Comparison of ENCODE assay signal across 24 cellular contexts in genomic region chrX:131853440-131853839, GRCh38.
A peak's percentile ranks its signal among the peaks of the same experiment; 100 is the strongest.
DNase-seq lines count a peak whose midpoint lies in the region; ATAC-seq, FAIRE-seq and TF ChIP-seq lines count a peak whose summit lies in the region.
"Had no signal": no experiment of that assay in that cellular context is flagged by ENCODE, and none has a peak within 500 bp of the region (broad histone marks: within the 10 kb centered on the region; RNA-seq: fewer than 3 reads in every experiment).

No MANE protein-coding gene starts in this region.

- ATAC-seq in A549 (no peak), pancreas (no peak)
- ATAC-seq: GM12878 had no signal

- FAIRE-seq in A549 (lab: Jason Lieb, UNC) (peak; percentile 54), pancreas (lab: Jason Lieb, UNC) (peak; percentile 86)
- FAIRE-seq: GM12878, GM12892, GM18507 had no signal

- TF ChIP-seq EP300 in A549 (IDR thresholded peaks at IDR 0.05) = no peak
- no peak for TF ChIP-seq EP300 in suprapubic skin (IDR thresholded peaks at IDR 0.05)

- H3K9me3 ChIP-seq in A549 = no peaks in the 10 kb centered on the region
- no peaks in the 10 kb centered on the region for H3K9me3 ChIP-seq in pancreas
- no peaks in the 10 kb centered on the region for H3K9me3 ChIP-seq in suprapubic skin
- H3K9me3 ChIP-seq: BE2C, BLaER1 had no signal

- 39% methylated on average over 4 of the region's 4 CpGs for WGBS in A549 (ENCODE audit: missing lambda C conversion rate)
- 62 to 80% methylated on average over 4 of the region's 4 CpGs for WGBS in pancreas, 2 donors
- 76% methylated on average over 4 of the region's 4 CpGs for WGBS in suprapubic skin

- H3K4me2 ChIP-seq in A549 = no peak overlapping the region
- H3K4me2 ChIP-seq: BLaER1 had no signal

- H3K27me3 ChIP-seq in pancreas (peaks cover 0 to 11% (median 5%) of the 10 kb centered on the region in 4 donors), suprapubic skin (no peaks in the 10 kb centered on the region)
- H3K27me3 ChIP-seq: BE2C had no signal

- TF ChIP-seq POLR2A in A549 (IDR thresholded peaks at IDR 0.05; ENCODE audit: low read length) (no peak), suprapubic skin (IDR thresholded peaks at IDR 0.05) (no peak)

- H3K4me3 ChIP-seq in A549 (no peak overlapping the region), pancreas (no peak overlapping the region), suprapubic skin (no peak overlapping the region)
- H3K4me3 ChIP-seq: BLaER1, GM12878 had no signal

- POLR2A ChIA-PET in A549 (lab: Yijun Ruan, JAX) = no interaction called here
- POLR2A ChIA-PET in HEK293T (lab: Yijun Ruan, JAX) = no interaction called here

- TF ChIP-seq CTCF in A549 (IDR thresholded peaks at IDR 0.05) (no peak), pancreas (IDR thresholded peaks at IDR 0.05) (no peak), suprapubic skin (IDR thresholded peaks at IDR 0.05) (no peak)

- H3K36me3 ChIP-seq in pancreas = no peaks in the 10 kb centered on the region
- H3K36me3 ChIP-seq in suprapubic skin = no peaks in the 10 kb centered on the region
- H3K36me3 ChIP-seq: BE2C, BLaER1 had no signal

- CTCF ChIA-PET in A549 (lab: Yijun Ruan, JAX) (interaction anchor here (0.8 kb wide), 1 partner anchor 366 kb away, joined by 7 read pairs; no protein-coding TSS in a partner anchor), HEK293T (lab: Yijun Ruan, JAX) (interaction anchor here (1.4 kb wide), 1 partner anchor 217 kb away, joined by 5 read pairs; no protein-coding TSS in a partner anchor)

- H3K27ac ChIP-seq in A549 = no peak overlapping the region
- H3K27ac ChIP-seq in pancreas = no peak overlapping the region
- H3K27ac ChIP-seq in suprapubic skin = no peak overlapping the region
- H3K27ac ChIP-seq: 22Rv1, BLaER1 had no signal

- intact Hi-C loops in pancreas (cut with DNase I) = no loop called here

- H3K4me1 ChIP-seq in A549 (no peaks in the 10 kb centered on the region), pancreas (no peaks in the 10 kb centered on the region), suprapubic skin (no peaks in the 10 kb centered on the region)
- H3K4me1 ChIP-seq: BE2C, BLaER1 had no signal

- DNase-seq in A549 (ENCODE audit: low read depth in 1 of 2, low spot score in 1 of 2) (no peak), HEK293T (ENCODE audit: extremely low spot score) (no peak), pancreas (no peak), SK-N-DZ (ENCODE audit: low spot score) (no peak), suprapubic skin (ENCODE audit: low spot score in 2 of 2) (no peak)
- DNase-seq: ACHN; BE2C; C1 segment of cervical spinal cord; CD4-positive, alpha-beta memory T cell; CD4-positive, CD25-positive, alpha-beta regulatory T cell; CD8-positive, alpha-beta memory T cell; COR-L47; DMS 273 treated with DMSO at 0.1 percent for 48 hours; DMS153; DMS53; DMS79; DND-41; EL; GDM1 had no signal

- TF ChIP-seq RAD21 in A549 (conservative IDR thresholded peaks at IDR 0.05 in 1 of 2, IDR thresholded peaks at IDR 0.05 in 1 of 2) = no peak

TF ChIP-seq in A549, 52 proteins besides CTCF, POLR2A, EP300 and RAD21:
- TF ChIP-seq CHD4 (IDR thresholded peaks at IDR 0.05; ENCODE audit: borderline replicate concordance) (no peak), ZFP36 (IDR thresholded peaks at IDR 0.05; ENCODE audit: borderline replicate concordance, partially characterized antibody) (no peak), TFCP2L1 (CRISPR knock-in tag; IDR thresholded peaks at IDR 0.05) (no peak), HOXB5 (CRISPR knock-in tag; IDR thresholded peaks at IDR 0.05) (no peak), GATA3 (IDR thresholded peaks at IDR 0.05; ENCODE audit: borderline replicate concordance) (no peak), BCL3 (IDR thresholded peaks at IDR 0.05) (no peak), FOXS1 (CRISPR knock-in tag; IDR thresholded peaks at IDR 0.05) (no peak), SREBF2 (IDR thresholded peaks at IDR 0.05) (no peak), NR3C1 (IDR thresholded peaks at IDR 0.05) (no peak), MYC (IDR thresholded peaks at IDR 0.05; ENCODE audit: borderline replicate concordance, low read length) (no peak), KDM1A (IDR thresholded peaks at IDR 0.05; ENCODE audit: low read depth) (no peak), BHLHE40 (IDR thresholded peaks at IDR 0.05; ENCODE audit: low read depth, low read length) (no peak), EHMT2 (IDR thresholded peaks at IDR 0.05; ENCODE audit: low read depth) (no peak), FOSL2 (IDR thresholded peaks at IDR 0.05) (no peak), FOSL2 (CRISPR knock-in tag; IDR thresholded peaks at IDR 0.05) (no peak), ZC3H11A (IDR thresholded peaks at IDR 0.05) (no peak), CEBPB (IDR thresholded peaks at IDR 0.05) (no peak)

TF ChIP-seq in HEK293T, 16 proteins besides CTCF, POLR2A, EP300 and RAD21:
- TF ChIP-seq ZNF384 (IDR thresholded peaks at IDR 0.05) (peak; percentile 58; the same call in 1 of the 2 replicates), FOXM1 (IDR thresholded peaks at IDR 0.05; ENCODE audit: borderline replicate concordance) (no peak), CTBP1 (IDR thresholded peaks at IDR 0.05; ENCODE audit: borderline replicate concordance) (peak; percentile 17; the same call in 1 of the 2 replicates), PKNOX1 (IDR thresholded peaks at IDR 0.05) (peak; percentile 51; the same call in 1 of the 2 replicates), ELF4 (IDR thresholded peaks at IDR 0.05) (no peak)
